In genomic region chr6:111558690-111559192, GRCh38 we compare ENCODE assay signal across 14 cellular contexts. TPM values are rescaled to one million over a fixed set of nuclear protein-coding genes. Genes with fewer than 3 reads are reported as not detected.
DNase-seq lines count a peak whose midpoint lies in the region; ATAC-seq, FAIRE-seq and TF ChIP-seq lines count a peak whose summit lies in the region.
"Had no signal": no experiment of that assay in that cellular context is flagged by ENCODE, and none has a peak within 500 bp of the region (broad histone marks: within the 10 kb centered on the region; RNA-seq: fewer than 3 reads in every experiment).

No MANE protein-coding gene starts in this region.

- peaks cover 28 to 31% of the 10 kb centered on the region in 2 donors for H3K36me3 Mint-ChIP-seq in naive B cell
- H3K36me3 Mint-ChIP-seq in T-helper 2 cell treated with Interferon-gamma antibody and Interleukin-4, amounts not matched to agents 5 μg/mL and 100 μg/mL, for 36 hours (ENCODE audit: low read depth): peaks cover 38% of the 10 kb centered on the region

- intact Hi-C loops in left ventricle myocardium superior (cut with micrococcal nuclease): no loop called here
- intact Hi-C loops in adrenal gland (cut with DNase I): no loop called here

- H3K27ac ChIP-seq in cardiac muscle cell: peak overlapping the region; percentile 71
- peak overlapping the region; percentile 46 for H3K27ac ChIP-seq in urinary bladder (ENCODE audit: low read depth)
- H3K27ac ChIP-seq in adrenal gland: no peak overlapping the region
- H3K27ac ChIP-seq: spleen had no signal

- FAIRE-seq in HTR-8/SVneo (lab: Jason Lieb, UNC): no peak
- FAIRE-seq: TTC549 had no signal

- H3K27me3 Mint-ChIP-seq in naive B cell: no peaks in the 10 kb centered on the region
- no peaks in the 10 kb centered on the region for H3K27me3 Mint-ChIP-seq in T-helper 2 cell treated with Interferon-gamma antibody and Interleukin-4, amounts not matched to agents 5 μg/mL and 100 μg/mL, for 36 hours (ENCODE audit: low read depth)
- H3K27me3 Mint-ChIP-seq: CD8-positive, alpha-beta memory T cell had no signal

- peaks cover 4% of the 10 kb centered on the region for H3K4me1 ChIP-seq in cardiac muscle cell (ENCODE audit: low read depth)
- peaks cover 57% of the 10 kb centered on the region for H3K4me1 ChIP-seq in adipocyte (ENCODE audit: control insufficient read depth, insufficient read depth, low read length)
- H3K4me1 ChIP-seq in urinary bladder (ENCODE audit: insufficient read depth): peaks cover 5% of the 10 kb centered on the region
- peaks cover 6 to 12% of the 10 kb centered on the region in 2 donors for H3K4me1 ChIP-seq in adrenal gland (replicated peaks in 1 of 2)

- 69% methylated on average over 1 of the region's 1 CpG for WGBS in urinary bladder
- 98 to 100% (median 100%) methylated on average over 1 of the region's 1 CpG for WGBS in adrenal gland, 4 donors

- H3K9me3 Mint-ChIP-seq in naive B cell: no peaks in the 10 kb centered on the region
- no peaks in the 10 kb centered on the region for H3K9me3 Mint-ChIP-seq in T-helper 2 cell treated with Interferon-gamma antibody and Interleukin-4, amounts not matched to agents 5 μg/mL and 100 μg/mL, for 36 hours
- H3K9me3 Mint-ChIP-seq: CD8-positive, alpha-beta memory T cell; endodermal cell had no signal

- DNase-seq in cardiac muscle cell (ENCODE audit: low read depth in 1 of 2, low spot score in 1 of 2) (no peak), left ventricle myocardium superior (no peak), adipocyte (ENCODE audit: low read depth) (no peak), naive B cell (no peak), HTR-8/SVneo (ENCODE audit: insufficient read length, low spot score) (no peak), adrenal gland (no peak)
- DNase-seq in T-helper 2 cell treated with Interferon-gamma antibody and Interleukin-4, amounts not matched to agents 5 μg/mL and 100 μg/mL, for 36 hours (ENCODE audit: low spot score): no peak
- DNase-seq: activated effector memory CD4-positive, alpha-beta T cell treated with Interleukin-2 at 50 U/mL for 16 hours; endodermal cell; NCI-H774; spleen had no signal

- H3K27me3 ChIP-seq in cardiac muscle cell (no peaks in the 10 kb centered on the region), adipocyte (replicated peaks; ENCODE audit: control insufficient read depth, insufficient read depth, low read length) (no peaks in the 10 kb centered on the region), adrenal gland (no peaks in the 10 kb centered on the region)
- H3K27me3 ChIP-seq: spleen had no signal

- peak overlapping the region in 1 of 8 donors; percentile 19 for H3K4me3 Mint-ChIP-seq in naive B cell
- H3K4me3 Mint-ChIP-seq in T-helper 2 cell treated with Interferon-gamma antibody and Interleukin-4, amounts not matched to agents 5 μg/mL and 100 μg/mL, for 36 hours: no peak overlapping the region
- H3K4me3 Mint-ChIP-seq: CD8-positive, alpha-beta memory T cell; endodermal cell had no signal

- H3K9ac ChIP-seq in adipocyte (ENCODE audit: low read length): peak overlapping the region; percentile 82

- H3K9me3 ChIP-seq in cardiac muscle cell (ENCODE audit: low read depth) (no peaks in the 10 kb centered on the region), adipocyte (ENCODE audit: control insufficient read depth, low read length) (no peaks in the 10 kb centered on the region), adrenal gland (replicated peaks in 1 of 3) (no peaks in the 10 kb centered on the region)
- H3K9me3 ChIP-seq: spleen had no signal

- TF ChIP-seq CTCF in cardiac muscle cell (IDR thresholded peaks at IDR 0.05; ENCODE audit: low read depth, low read length) (no peak), adrenal gland (IDR thresholded peaks at IDR 0.05) (no peak)

- H3K36me3 ChIP-seq in cardiac muscle cell: peaks cover 8% of the 10 kb centered on the region
- peaks cover 46% of the 10 kb centered on the region for H3K36me3 ChIP-seq in adipocyte (ENCODE audit: control insufficient read depth, insufficient read depth, low read length, severe bottlenecking)
- no peaks in the 10 kb centered on the region for H3K36me3 ChIP-seq in urinary bladder (ENCODE audit: insufficient read depth)
- H3K36me3 ChIP-seq in adrenal gland (replicated peaks in 1 of 2): peaks cover 0 to 21% of the 10 kb centered on the region in 2 donors

- H3K4me1 Mint-ChIP-seq in naive B cell: peaks cover 7 to 16% (median 11%) of the 10 kb centered on the region in 3 donors
- H3K4me1 Mint-ChIP-seq in T-helper 2 cell treated with Interferon-gamma antibody and Interleukin-4, amounts not matched to agents 5 μg/mL and 100 μg/mL, for 36 hours (ENCODE audit: low read depth): peaks cover 33% of the 10 kb centered on the region

- ATAC-seq in left ventricle myocardium superior: no peak
- no peak for ATAC-seq in naive B cell (ENCODE audit: low read depth in 2 of 2)

- H3K4me3 ChIP-seq in cardiac muscle cell (no peak overlapping the region), adipocyte (ENCODE audit: low read length) (no peak overlapping the region), urinary bladder (ENCODE audit: low read depth, low read length) (no peak overlapping the region), adrenal gland (no peak overlapping the region)
- H3K4me3 ChIP-seq: spleen had no signal

- no peak for TF ChIP-seq POLR2A in adrenal gland (IDR thresholded peaks at IDR 0.05)

- peak overlapping the region; percentile 10 to 89 (median 79) for H3K27ac Mint-ChIP-seq in naive B cell
- H3K27ac Mint-ChIP-seq in T-helper 2 cell treated with Interferon-gamma antibody and Interleukin-4, amounts not matched to agents 5 μg/mL and 100 μg/mL, for 36 hours: no peak overlapping the region
- H3K27ac Mint-ChIP-seq: endodermal cell had no signal

RNA-seq across cellular contexts. Expression of gene TRAF3IP2, which starts 46.9 kb away (rescaled TPM):
- total RNA-seq in cardiac muscle cell (19.0 and 28.9 TPM in 2 replicates), left ventricle myocardium superior (9.7 TPM), urinary bladder (15.2 TPM), adrenal gland (10 to 100 TPM; 35.7 to 53.7 (median 46.2) TPM)
- polyA plus RNA-seq in cardiac muscle cell (15.2 and 20.8 TPM in 2 replicates), naive B cell (ENCODE audit: low read depth in 6 of 6) (10 to 100 TPM; 11.2 to 23.5 (median 19.0) TPM), urinary bladder (28.8 TPM), adrenal gland (10 to 100 TPM; 32.9 to 70.8 (median 56.9) TPM)

Comparison
In these comparisons a context has a peak if more than half of its experiments do, and no peak if none do; other contexts are left out.
1. H3K27ac ChIP-seq: peak in cardiac muscle cell (single experiment) and urinary bladder (single experiment); none in adrenal gland (0 of 5).